Comparison of ENCODE assay signal across 8 cellular contexts in genomic region chr15:79970921-79971434, GRCh38. TPM values are rescaled to one million over a fixed set of nuclear protein-coding genes. Genes with fewer than 3 reads are reported as not detected.
A peak's percentile ranks its signal among the peaks of the same experiment; 100 is the strongest.
DNase-seq lines count a peak whose midpoint lies in the region; ATAC-seq and FAIRE-seq lines count a peak whose summit lies in the region.

Gene BCL2A1 (minus strand): TSS chr15:79971196. CDS start chr15:79971119, 77 bp downstream.

- no peaks in the 10 kb centered on the region for H3K36me3 ChIP-seq in small intestine (ENCODE audit: control insufficient read depth in 2 of 2, insufficient read depth in 2 of 2, low read length in 2 of 2)

- CTCF ChIA-PET in activated CD4-positive, alpha-beta T cell treated with anti-CD3 and anti-CD28 coated beads for 36 hours (lab: Charles Lee) = interaction anchor here (0.6 to 1.9 kb wide), 6 partner anchors 8 to 117 kb away, joined by 3 to 11 read pairs (median 6); no protein-coding TSS in a partner anchor

- peak within 1 kb of the TSS; percentile 27 to 80 for H3K27ac ChIP-seq in small intestine (ENCODE audit: low read depth in 1 of 2, low read length in 1 of 2)

- peak; percentile 69 for ATAC-seq in GM19452 (IDR thresholded peaks at IDR 0.05; ENCODE audit: unreplicated experiment)
- peak; percentile 72 for ATAC-seq in activated CD4-positive, alpha-beta T cell treated with anti-CD3 and anti-CD28 coated beads for 36 hours
- peak; percentile 79 for ATAC-seq in effector memory CD8-positive, alpha-beta T cell (replicated peaks)

- H3K4me3 ChIP-seq in small intestine (ENCODE audit: low read depth in 1 of 2, low read length in 2 of 2) = peak within 1 kb of the TSS in 1 of 2 donors; percentile 2

- H3K27ac Mint-ChIP-seq in activated CD4-positive, alpha-beta T cell treated with anti-CD3 and anti-CD28 coated beads for 36 hours = peak within 1 kb of the TSS; percentile 99
- peak within 1 kb of the TSS; percentile 93 to 98 for H3K27ac Mint-ChIP-seq in effector memory CD8-positive, alpha-beta T cell

- H3K4me1 Mint-ChIP-seq in activated CD4-positive, alpha-beta T cell treated with anti-CD3 and anti-CD28 coated beads for 36 hours = peaks cover 45% of the 10 kb centered on the region
- peaks cover 37 to 44% of the 10 kb centered on the region in 2 donors for H3K4me1 Mint-ChIP-seq in effector memory CD8-positive, alpha-beta T cell (ENCODE audit: low read depth in 2 of 2)

- 26 to 46% (median 45%) methylated on average over 6 of the region's 6 CpGs for WGBS in small intestine, 3 donors

- POLR2A ChIA-PET in activated CD4-positive, alpha-beta T cell treated with anti-CD3 and anti-CD28 coated beads for 36 hours (lab: Charles Lee) = interaction anchor here (0.5 to 1.8 kb wide), 7 partner anchors 22 to 1098 kb away, joined by 3 to 14 read pairs (median 5); partner anchors contain the start of gene MTHFS

- intact Hi-C loops in activated CD4-positive, alpha-beta T cell treated with anti-CD3 and anti-CD28 coated beads for 36 hours (cut with DNase I, micrococcal nuclease) = loop anchor here (1.0 to 2.0 kb wide), 10 partner anchors 8 to 1326 kb away; partner anchors contain the start of genes ZFAND6 (in 2 of the 2), FAH (in 1 of the 2) and MTHFS (in 1 of the 2)

- no peaks in the 10 kb centered on the region for H3K4me1 ChIP-seq in small intestine (ENCODE audit: control insufficient read depth in 2 of 2, insufficient read depth in 1 of 2, low read depth in 1 of 2, low read length in 1 of 2)

- no peaks in the 10 kb centered on the region for H3K9me3 Mint-ChIP-seq in activated CD4-positive, alpha-beta T cell treated with anti-CD3 and anti-CD28 coated beads for 36 hours (ENCODE audit: low read depth)
- H3K9me3 Mint-ChIP-seq in effector memory CD8-positive, alpha-beta T cell = no peaks in the 10 kb centered on the region

- H3K4me3 Mint-ChIP-seq in activated CD4-positive, alpha-beta T cell treated with anti-CD3 and anti-CD28 coated beads for 36 hours = peak within 1 kb of the TSS; percentile 92
- peak within 1 kb of the TSS; percentile 90 to 94 for H3K4me3 Mint-ChIP-seq in effector memory CD8-positive, alpha-beta T cell

- no peaks in the 10 kb centered on the region for H3K27me3 Mint-ChIP-seq in activated CD4-positive, alpha-beta T cell treated with anti-CD3 and anti-CD28 coated beads for 36 hours
- H3K27me3 Mint-ChIP-seq in effector memory CD8-positive, alpha-beta T cell = no peaks in the 10 kb centered on the region

- H3K36me3 Mint-ChIP-seq in activated CD4-positive, alpha-beta T cell treated with anti-CD3 and anti-CD28 coated beads for 36 hours (ENCODE audit: low read depth) = peaks cover 31% of the 10 kb centered on the region
- H3K36me3 Mint-ChIP-seq in effector memory CD8-positive, alpha-beta T cell (ENCODE audit: insufficient read depth) = peaks cover 8% of the 10 kb centered on the region

- no peaks in the 10 kb centered on the region for H3K27me3 ChIP-seq in small intestine (ENCODE audit: control insufficient read depth in 2 of 2, insufficient read depth in 2 of 2, low read length in 2 of 2)

- DNase-seq in AG20443 (ENCODE audit: low spot score) = peak; percentile 72
- peak; percentile 75 for DNase-seq in HPDE6-E6E7 (ENCODE audit: extremely low spot score)
- DNase-seq in activated CD4-positive, alpha-beta T cell treated with anti-CD3 and anti-CD28 coated beads for 36 hours = peak; percentile 83
- DNase-seq in effector memory CD8-positive, alpha-beta T cell = peak; percentile 17 to 49 (median 29)
- DNase-seq in small intestine = peak; percentile 25
- DNase-seq in NCI-H2081 (lab: John Stamatoyannopoulos, UW) = no peak
- no peak for DNase-seq in NCI-H2107 treated with DMSO at 0.1 percent for 48 hours (lab: John Stamatoyannopoulos, UW; ENCODE audit: unreplicated experiment)

- FAIRE-seq in small intestine (lab: Jason Lieb, UNC) = no peak

- H3K9me3 ChIP-seq in small intestine (ENCODE audit: control insufficient read depth, low read depth) = no peaks in the 10 kb centered on the region

RNA-seq across cellular contexts. Expression of gene BCL2A1, which starts in this region (rescaled TPM):
- 100 to 1,000 TPM in 1 of 2 experiments, 10 to 100 TPM in 1; 82.2 to 103 TPM for total RNA-seq in activated CD4-positive, alpha-beta T cell treated with anti-CD3 and anti-CD28 coated beads for 36 hours
- 1 to 10 TPM; 2.0 to 5.1 (median 2.4) TPM for polyA plus RNA-seq in small intestine

Comparison
In these comparisons a context has a peak if more than half of its experiments do, and no peak if none do; other contexts are left out.
1. DNase-seq: peak in AG20443 (single experiment), HPDE6-E6E7 (single experiment), activated CD4-positive, alpha-beta T cell treated with anti-CD3 and anti-CD28 coated beads for 36 hours (single experiment), effector memory CD8-positive, alpha-beta T cell (3 of 3) and small intestine (single experiment); none in NCI-H2081 (0 of 2) and NCI-H2107 treated with DMSO at 0.1 percent for 48 hours (single experiment).
2. Peak in every context shown above with its lines, with median percentiles within 50 percentile points of each other: ATAC-seq.